20 cellular contexts compared by ENCODE assay signal in the genomic region with DNA sequence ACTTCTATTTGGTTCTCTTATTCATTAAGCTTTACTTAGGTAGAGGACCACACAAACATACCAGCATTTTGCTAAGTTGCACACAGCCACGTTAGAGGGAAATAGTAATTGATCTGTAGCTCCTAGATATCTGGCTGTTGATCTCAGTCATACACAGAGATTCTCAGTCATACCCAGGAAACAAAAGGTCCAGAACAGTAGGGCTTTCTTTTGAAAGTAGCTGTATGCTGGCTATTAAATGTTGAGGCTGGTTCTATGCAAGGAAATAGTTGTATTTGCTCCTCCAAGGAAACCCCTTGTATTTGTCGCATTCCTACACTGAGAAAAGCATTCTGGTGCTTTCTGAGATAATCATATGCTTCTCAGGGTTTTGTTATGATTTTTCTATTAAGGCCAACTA.
DNase-seq lines count a peak whose midpoint lies in the region; ATAC-seq and TF ChIP-seq lines count a peak whose summit lies in the region.
"Had no signal": no experiment of that assay in that cellular context is flagged by ENCODE, and none has a peak within 500 bp of the region (broad histone marks: within the 10 kb centered on the region; RNA-seq: fewer than 3 reads in every experiment).

No MANE protein-coding gene starts in this region.

- H3K27ac Mint-ChIP-seq in MCF 10A (ENCODE audit: low read depth, unreplicated experiment), result peak overlapping the region; percentile 31
- peak overlapping the region; percentile 96 for H3K27ac Mint-ChIP-seq in neural progenitor cell
- H3K27ac Mint-ChIP-seq in CD14-positive monocyte, result no peak overlapping the region
- H3K27ac Mint-ChIP-seq in activated CD4-positive, alpha-beta memory T cell treated with anti-CD3 and anti-CD28 coated beads for 36 hours, result no peak overlapping the region
- H3K27ac Mint-ChIP-seq: B cell; CD4-positive, CD25-positive, alpha-beta regulatory T cell; GM23338 had no signal

- H3K79me2 ChIP-seq in neural progenitor cell (ENCODE audit: low read depth), result no peaks in the 10 kb centered on the region

- H3K36me3 ChIP-seq in breast epithelium, result no peaks in the 10 kb centered on the region
- no peaks in the 10 kb centered on the region for H3K36me3 ChIP-seq in gastroesophageal sphincter
- no peaks in the 10 kb centered on the region for H3K36me3 ChIP-seq in neural progenitor cell
- no peaks in the 10 kb centered on the region for H3K36me3 ChIP-seq in tibial nerve
- H3K36me3 ChIP-seq: Peyer's patch had no signal

- TF ChIP-seq CTCF in MCF 10A (IDR thresholded peaks at IDR 0.05; ENCODE audit: unreplicated experiment), result no peak
- no peak for TF ChIP-seq CTCF in breast epithelium (IDR thresholded peaks at IDR 0.05)
- no peak for TF ChIP-seq CTCF in gastroesophageal sphincter (IDR thresholded peaks at IDR 0.05)
- no peak for TF ChIP-seq CTCF in neural progenitor cell (IDR thresholded peaks at IDR 0.05)
- TF ChIP-seq CTCF in tibial nerve (IDR thresholded peaks at IDR 0.05), result no peak
- no peak for TF ChIP-seq CTCF in CD14-positive monocyte (IDR thresholded peaks at IDR 0.05)

- CTCF ChIA-PET in MCF 10A (lab: Yijun Ruan, JAX), result no interaction called here
- CTCF ChIA-PET in activated CD4-positive, alpha-beta memory T cell treated with anti-CD3 and anti-CD28 coated beads for 36 hours (lab: Charles Lee), result no interaction called here

- H3K27ac ChIP-seq in breast epithelium, result no peak overlapping the region
- peak overlapping the region in 3 of 4 donors; percentile 3 to 32 (median 8) for H3K27ac ChIP-seq in gastroesophageal sphincter
- H3K27ac ChIP-seq in neural progenitor cell, result peak overlapping the region; percentile 21
- H3K27ac ChIP-seq in tibial nerve, result peak overlapping the region; percentile 22 to 80 (median 52)
- H3K27ac ChIP-seq: 22Rv1, Peyer's patch had no signal

- H3K27me3 Mint-ChIP-seq in MCF 10A (ENCODE audit: insufficient read depth, unreplicated experiment) (no peaks in the 10 kb centered on the region), neural progenitor cell (ENCODE audit: insufficient read depth, low read depth) (no peaks in the 10 kb centered on the region), CD14-positive monocyte (ENCODE audit: low read depth in 3 of 3) (no peaks in the 10 kb centered on the region)
- H3K27me3 Mint-ChIP-seq in activated CD4-positive, alpha-beta memory T cell treated with anti-CD3 and anti-CD28 coated beads for 36 hours, result no peaks in the 10 kb centered on the region
- H3K27me3 Mint-ChIP-seq: B cell; CD4-positive, CD25-positive, alpha-beta regulatory T cell had no signal

- H2AFZ ChIP-seq in neural progenitor cell (replicated peaks), result peak overlapping the region; percentile 2
- H2AFZ ChIP-seq: GM23338 had no signal

- DNase-seq in MCF 10A (ENCODE audit: unreplicated experiment) (no peak), breast epithelium (ENCODE audit: low spot score in 2 of 2) (no peak), neural progenitor cell (ENCODE audit: low spot score) (no peak), tibial nerve (ENCODE audit: low spot score in 2 of 2) (no peak), CD14-positive monocyte (ENCODE audit: low spot score) (no peak)
- no peak for DNase-seq in activated CD4-positive, alpha-beta memory T cell treated with anti-CD3 and anti-CD28 coated beads for 36 hours
- DNase-seq: Caco-2; CD4-positive, CD25-positive, alpha-beta regulatory T cell; DMS53; EL; KBM-7; NCI-H1694 treated with DMSO at 0.1 percent for 48 hours; NK-92 treated with Interleukin-12 subunit alpha and Interleukin-12 subunit beta, amount 100 ng/mL, for 24 hours; Peyer's patch had no signal

- POLR2A ChIA-PET in MCF 10A (lab: Yijun Ruan, JAX), result interaction anchor here (0.7 kb wide), 1 partner anchor 256 kb away, joined by 3 read pairs; no protein-coding TSS in a partner anchor
- POLR2A ChIA-PET in activated CD4-positive, alpha-beta memory T cell treated with anti-CD3 and anti-CD28 coated beads for 36 hours (lab: Charles Lee), result no interaction called here

- TF ChIP-seq EP300 in gastroesophageal sphincter (IDR thresholded peaks at IDR 0.05) (no peak), tibial nerve (IDR thresholded peaks at IDR 0.05) (no peak)

- H3K4me3 Mint-ChIP-seq in MCF 10A (ENCODE audit: unreplicated experiment), result no peak overlapping the region
- no peak overlapping the region for H3K4me3 Mint-ChIP-seq in neural progenitor cell
- no peak overlapping the region for H3K4me3 Mint-ChIP-seq in CD14-positive monocyte
- no peak overlapping the region for H3K4me3 Mint-ChIP-seq in activated CD4-positive, alpha-beta memory T cell treated with anti-CD3 and anti-CD28 coated beads for 36 hours
- H3K4me3 Mint-ChIP-seq: B cell; CD4-positive, CD25-positive, alpha-beta regulatory T cell; GM23338 had no signal

- no peaks in the 10 kb centered on the region for H3K4me1 ChIP-seq in breast epithelium
- no peaks in the 10 kb centered on the region for H3K4me1 ChIP-seq in gastroesophageal sphincter
- H3K4me1 ChIP-seq in neural progenitor cell, result peaks cover 79% of the 10 kb centered on the region
- peaks cover 0 to 11% (median 4%) of the 10 kb centered on the region in 4 donors for H3K4me1 ChIP-seq in tibial nerve
- H3K4me1 ChIP-seq: Caco-2, Peyer's patch had no signal

- intact Hi-C loops in MCF 10A (cut with micrococcal nuclease), result no loop called here
- intact Hi-C loops in breast epithelium (cut with DNase I; ENCODE audit: low total_unique reads), result no loop called here
- intact Hi-C loops in CD14-positive monocyte (cut with micrococcal nuclease), result no loop called here
- intact Hi-C loops in activated CD4-positive, alpha-beta memory T cell treated with anti-CD3 and anti-CD28 coated beads for 36 hours (cut with micrococcal nuclease), result no loop called here

- no peak for ATAC-seq in gastroesophageal sphincter
- ATAC-seq in GM21381 (IDR thresholded peaks at IDR 0.05; ENCODE audit: unreplicated experiment), result no peak
- ATAC-seq: GM23338, HCT116 had no signal

- no peak overlapping the region for H3K9ac ChIP-seq in neural progenitor cell

- H4K20me1 ChIP-seq in neural progenitor cell (ENCODE audit: low read depth), result no peaks in the 10 kb centered on the region

- BruUV-seq in MCF 10A (replicated peaks; lab: Mats Ljungman, UMichigan), result no TSS peak

- H3F3A ChIP-seq in neural progenitor cell (ENCODE audit: low read depth), result peaks cover 40% of the 10 kb centered on the region

- no peaks in the 10 kb centered on the region for H3K9me3 Mint-ChIP-seq in MCF 10A (ENCODE audit: unreplicated experiment)
- H3K9me3 Mint-ChIP-seq in neural progenitor cell, result no peaks in the 10 kb centered on the region
- no peaks in the 10 kb centered on the region for H3K9me3 Mint-ChIP-seq in CD14-positive monocyte
- H3K9me3 Mint-ChIP-seq in activated CD4-positive, alpha-beta memory T cell treated with anti-CD3 and anti-CD28 coated beads for 36 hours, result no peaks in the 10 kb centered on the region
- H3K9me3 Mint-ChIP-seq: GM23338 had no signal

- H3K36me3 Mint-ChIP-seq in MCF 10A (ENCODE audit: insufficient read depth, unreplicated experiment), result no peaks in the 10 kb centered on the region
- H3K36me3 Mint-ChIP-seq in neural progenitor cell, result no peaks in the 10 kb centered on the region
- no peaks in the 10 kb centered on the region for H3K36me3 Mint-ChIP-seq in CD14-positive monocyte
- no peaks in the 10 kb centered on the region for H3K36me3 Mint-ChIP-seq in activated CD4-positive, alpha-beta memory T cell treated with anti-CD3 and anti-CD28 coated beads for 36 hours
- H3K36me3 Mint-ChIP-seq: CD4-positive, CD25-positive, alpha-beta regulatory T cell had no signal

- H3K27me3 ChIP-seq in breast epithelium, result no peaks in the 10 kb centered on the region
- H3K27me3 ChIP-seq in gastroesophageal sphincter, result no peaks in the 10 kb centered on the region
- H3K27me3 ChIP-seq in neural progenitor cell, result no peaks in the 10 kb centered on the region
- H3K27me3 ChIP-seq in tibial nerve, result no peaks in the 10 kb centered on the region
- H3K27me3 ChIP-seq: Peyer's patch had no signal

- no peaks in the 10 kb centered on the region for H3K9me3 ChIP-seq in breast epithelium
- no peaks in the 10 kb centered on the region for H3K9me3 ChIP-seq in gastroesophageal sphincter
- no peaks in the 10 kb centered on the region for H3K9me3 ChIP-seq in neural progenitor cell (ENCODE audit: low read depth)
- no peaks in the 10 kb centered on the region for H3K9me3 ChIP-seq in tibial nerve
- H3K9me3 ChIP-seq: Caco-2, Peyer's patch had no signal

- no peak for TF ChIP-seq POLR2A in breast epithelium (IDR thresholded peaks at IDR 0.05)
- TF ChIP-seq POLR2A in gastroesophageal sphincter (IDR thresholded peaks at IDR 0.05), result no peak
- no peak for TF ChIP-seq POLR2A in tibial nerve (IDR thresholded peaks at IDR 0.05)

- H3K4me3 ChIP-seq in breast epithelium (no peak overlapping the region), gastroesophageal sphincter (no peak overlapping the region), neural progenitor cell (no peak overlapping the region), tibial nerve (no peak overlapping the region)
- H3K4me3 ChIP-seq: GM23338, Peyer's patch had no signal

- 48 to 57% methylated on average over 2 of the region's 2 CpGs for WGBS in gastroesophageal sphincter (ENCODE audit: low coverage in 1 of 2), 2 donors
- WGBS in tibial nerve, 2 donors, result 43 to 48% methylated on average over 2 of the region's 2 CpGs

- no peak overlapping the region for H3K4me2 ChIP-seq in neural progenitor cell
- H3K4me2 ChIP-seq: GM23338 had no signal

- peaks cover 14% of the 10 kb centered on the region for H3K4me1 Mint-ChIP-seq in MCF 10A (ENCODE audit: insufficient read depth, unreplicated experiment)
- peaks cover 72% of the 10 kb centered on the region for H3K4me1 Mint-ChIP-seq in neural progenitor cell
- no peaks in the 10 kb centered on the region for H3K4me1 Mint-ChIP-seq in CD14-positive monocyte
- H3K4me1 Mint-ChIP-seq in activated CD4-positive, alpha-beta memory T cell treated with anti-CD3 and anti-CD28 coated beads for 36 hours (ENCODE audit: low read depth), result no peaks in the 10 kb centered on the region
- H3K4me1 Mint-ChIP-seq: B cell; CD4-positive, CD25-positive, alpha-beta regulatory T cell had no signal

Comparison
In these comparisons a context has a peak if more than half of its experiments do, and no peak if none do; other contexts are left out.
1. H3K27ac Mint-ChIP-seq: peak in MCF 10A (single experiment) and neural progenitor cell (single experiment); none in CD14-positive monocyte (0 of 7) and activated CD4-positive, alpha-beta memory T cell treated with anti-CD3 and anti-CD28 coated beads for 36 hours (single experiment).
2. H3K27ac ChIP-seq: peak in gastroesophageal sphincter (3 of 4), neural progenitor cell (single experiment) and tibial nerve (4 of 4); none in breast epithelium (0 of 2).